ENCODE assay signal across 1 cellular context in genomic region chr12:6180300-6181051, GRCh38.
A peak's percentile ranks its signal among the peaks of the same experiment; 100 is the strongest.
TF ChIP-seq lines count a peak whose summit lies in the region.

No MANE protein-coding gene starts in this region.

TF ChIP-seq in HepG2, 621 proteins besides CTCF, POLR2A, EP300 and RAD21 (continued from another document):
- TF ChIP-seq SKIL (CRISPR knock-in tag; IDR thresholded peaks at IDR 0.05; ENCODE audit: borderline replicate concordance): no peak
- 0 out of 2 replicates have a peak, but pooled peaks have one; percentile 21 for TF ChIP-seq KAT8 (CRISPR knock-in tag; IDR thresholded peaks at IDR 0.05)
- no peak for TF ChIP-seq ATF7-NPFF (CRISPR knock-in tag; IDR thresholded peaks at IDR 0.05; ENCODE audit: low read depth)
- no peak for TF ChIP-seq ZNF101 (CRISPR knock-in tag; IDR thresholded peaks at IDR 0.05; ENCODE audit: borderline replicate concordance, low read depth)
- no peak for TF ChIP-seq FOXK2 (IDR thresholded peaks at IDR 0.05)
- TF ChIP-seq ERF (CRISPR knock-in tag; IDR thresholded peaks at IDR 0.05): peak; percentile 40; the same call in 1 of the 2 replicates
- 0 out of 2 replicates have a peak, but pooled peaks have one; percentile 14 for TF ChIP-seq MAX (IDR thresholded peaks at IDR 0.05)
- 0 out of 2 replicates have a peak, but pooled peaks have one; percentile 37 for TF ChIP-seq HIVEP1 (CRISPR knock-in tag; IDR thresholded peaks at IDR 0.05)
- no peak for TF ChIP-seq NFATC3 (CRISPR knock-in tag; IDR thresholded peaks at IDR 0.05)
- no peak for TF ChIP-seq ZNF350 (CRISPR knock-in tag; IDR thresholded peaks at IDR 0.05; ENCODE audit: borderline replicate concordance, low read depth)
- peak; percentile 60; the same call in 1 of the 2 replicates for TF ChIP-seq ZNF292 (CRISPR knock-in tag; IDR thresholded peaks at IDR 0.05; ENCODE audit: borderline replicate concordance, low read depth)
- peak; percentile 80 for TF ChIP-seq FOSL2 (CRISPR knock-in tag; IDR thresholded peaks at IDR 0.05)
- no peak for TF ChIP-seq ZNF230 (CRISPR knock-in tag; IDR thresholded peaks at IDR 0.05)
